ENCODE assay signal across 20 cellular contexts in the genomic region with DNA sequence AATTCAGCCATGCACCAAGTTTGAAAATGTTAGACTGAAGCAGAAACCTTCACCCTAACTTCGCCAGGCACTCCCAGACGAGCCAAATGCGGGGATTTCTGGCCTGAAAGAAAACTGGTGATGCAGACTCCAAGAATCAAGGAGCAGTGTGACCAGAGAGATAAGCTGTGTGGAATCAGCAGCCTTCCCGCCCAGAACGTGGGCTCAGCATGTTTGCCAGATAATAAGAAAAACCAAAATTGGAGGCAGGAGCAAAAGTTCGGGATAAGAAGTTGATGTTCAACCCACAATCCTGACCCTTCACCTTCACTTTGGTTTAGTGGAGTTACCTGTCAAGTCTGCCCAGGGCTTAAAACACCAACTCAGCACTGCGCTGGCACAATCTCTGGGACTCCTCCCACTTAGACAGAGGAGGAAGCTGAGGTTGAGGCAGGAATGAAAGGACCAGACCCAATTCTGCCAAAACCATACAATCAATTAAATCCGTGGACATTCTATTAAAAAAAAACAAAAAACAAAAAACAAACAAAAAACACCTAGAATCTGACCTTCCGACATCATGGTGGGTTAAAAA. TPM values are rescaled to one million over a fixed set of nuclear protein-coding genes. Genes with fewer than 3 reads are reported as not detected.
DNase-seq lines count a peak whose midpoint lies in the region; TF ChIP-seq lines count a peak whose summit lies in the region.
"Had no signal": no experiment of that assay in that cellular context is flagged by ENCODE, and none has a peak within 500 bp of the region (broad histone marks: within the 10 kb centered on the region; RNA-seq: fewer than 3 reads in every experiment).

No MANE protein-coding gene starts in this region.

- no peak overlapping the region for H3K18ac ChIP-seq in neuronal stem cell (ENCODE audit: low read length)

- no peaks in the 10 kb centered on the region for H3K79me1 ChIP-seq in neuronal stem cell (ENCODE audit: low read depth, low read length)

- no peaks in the 10 kb centered on the region; the same call in 1 of the 2 replicates for H3K27me3 ChIP-seq in BLaER1
- no peaks in the 10 kb centered on the region for H3K27me3 ChIP-seq in Karpas-422 (ENCODE audit: low read length)
- H3K27me3 ChIP-seq in neuronal stem cell (ENCODE audit: control insufficient read depth in 3 of 3, insufficient read depth in 3 of 3, low read depth in 1 of 3, low read length in 3 of 3): peaks cover 0 to 9% (median 0%) of the 10 kb centered on the region in 3 experiments
- H3K27me3 ChIP-seq: SJSA1, uterus had no signal

- H3K36me3 ChIP-seq in BLaER1 (no peaks in the 10 kb centered on the region), Karpas-422 (ENCODE audit: insufficient read depth, low read length) (no peaks in the 10 kb centered on the region), neuronal stem cell (replicated peaks in 1 of 2; ENCODE audit: control insufficient read depth in 2 of 2, insufficient read depth in 2 of 2, low read length in 2 of 2) (peaks cover 0 to 59% of the 10 kb centered on the region in 2 donors)
- H3K36me3 ChIP-seq: SJSA1, uterus had no signal

- H3K14ac ChIP-seq in neuronal stem cell (ENCODE audit: low read length): peak overlapping the region; percentile 47

- H3K4me3 ChIP-seq in BLaER1: no peak overlapping the region
- peak overlapping the region; percentile 96 for H3K4me3 ChIP-seq in Karpas-422 (ENCODE audit: low read length)
- no peak overlapping the region for H3K4me3 ChIP-seq in neuronal stem cell (ENCODE audit: low read length in 2 of 2)
- H3K4me3 ChIP-seq: SJSA1, uterus had no signal

- H3K27ac ChIP-seq in BLaER1: no peak overlapping the region
- peak overlapping the region; percentile 76 for H3K27ac ChIP-seq in Karpas-422 (ENCODE audit: low read length)
- H3K27ac ChIP-seq in neuronal stem cell (replicated peaks; ENCODE audit: low read length): no peak overlapping the region
- H3K27ac ChIP-seq: foreskin keratinocyte, KMS-11, SJSA1 had no signal

- no peak overlapping the region for H2BK12ac ChIP-seq in neuronal stem cell (ENCODE audit: low read length)

- H2BK5ac ChIP-seq in neuronal stem cell (ENCODE audit: low read length): no peak overlapping the region

- no peak overlapping the region for H2AK5ac ChIP-seq in neuronal stem cell (ENCODE audit: low read depth, low read length)

- H4K20me1 ChIP-seq in BLaER1: no peaks in the 10 kb centered on the region
- no peaks in the 10 kb centered on the region for H4K20me1 ChIP-seq in Karpas-422 (ENCODE audit: insufficient read depth, low read depth, low read length)

- no peaks in the 10 kb centered on the region for H3K9me2 ChIP-seq in Karpas-422 (replicated peaks; ENCODE audit: insufficient read depth, low read length)

- DNase-seq in Karpas-422 (peak; percentile 61), erythroblast (lab: John Stamatoyannopoulos, UW) (peak; percentile 56), neuronal stem cell (ENCODE audit: low spot score) (no peak), LoVo (ENCODE audit: low spot score) (no peak), Kasumi-1 (lab: John Stamatoyannopoulos, UW) (no peak), Ammon's horn (ENCODE audit: low spot score) (no peak), NCI-H82 (lab: John Stamatoyannopoulos, UW) (no peak)
- DNase-seq: activated CD4-positive, alpha-beta T cell treated with anti-CD3 and anti-CD28 coated beads, Interleukin-2, amount 50 U/mL, for 4 hours; amniotic stem cell; cerebellar nuclear complex; foreskin keratinocyte; GF-D8; mammary epithelial cell; NCI-H1436; NCI-H2227 treated with DMSO at 0.1 percent for 48 hours; occipital lobe; uterus had no signal

- no peak overlapping the region for H3K4ac ChIP-seq in neuronal stem cell (ENCODE audit: low read length)

- H3K23ac ChIP-seq in neuronal stem cell (ENCODE audit: low read depth, low read length, poor library complexity): no peak overlapping the region

- peaks cover 63% of the 10 kb centered on the region for H3K4me1 ChIP-seq in BLaER1
- H3K4me1 ChIP-seq in Karpas-422 (ENCODE audit: low read length): peaks cover 55% of the 10 kb centered on the region
- H3K4me1 ChIP-seq in neuronal stem cell (ENCODE audit: control insufficient read depth in 2 of 2, insufficient read depth in 1 of 2, low read depth in 1 of 2, low read length in 2 of 2): peaks cover 19 to 27% of the 10 kb centered on the region in 2 donors
- H3K4me1 ChIP-seq: foreskin keratinocyte, uterus had no signal

- H2AFZ ChIP-seq in Karpas-422 (ENCODE audit: low read length) (no peak overlapping the region), neuronal stem cell (ENCODE audit: low read length) (no peak overlapping the region)

- no peak overlapping the region for H3K9ac ChIP-seq in BLaER1
- peak overlapping the region; percentile 83 for H3K9ac ChIP-seq in Karpas-422 (ENCODE audit: low read length)
- H3K9ac ChIP-seq in neuronal stem cell (ENCODE audit: low read depth, low read length, poor library complexity): no peak overlapping the region
- H3K9ac ChIP-seq: KMS-11 had no signal

- H4K8ac ChIP-seq in neuronal stem cell (ENCODE audit: low read depth, low read length): no peak overlapping the region

- H3K4me2 ChIP-seq in BLaER1 (peak overlapping the region; percentile 100), Karpas-422 (ENCODE audit: low read depth, low read length, poor library complexity, severe bottlenecking) (peak overlapping the region; percentile 76), neuronal stem cell (ENCODE audit: insufficient read depth, low read length, poor library complexity, severe bottlenecking) (no peak overlapping the region)
- H3K4me2 ChIP-seq: KMS-11 had no signal

- H2BK15ac ChIP-seq in neuronal stem cell (ENCODE audit: low read length): no peak overlapping the region

- no peaks in the 10 kb centered on the region for H3K79me2 ChIP-seq in Karpas-422 (ENCODE audit: low read length)

- no peak overlapping the region for H4K91ac ChIP-seq in neuronal stem cell (ENCODE audit: low read depth, low read length, poor library complexity)

- 100% methylated on average over 1 of the region's 9 CpGs; no CpG with 5 or more reads in 1 of the 2 donors for WGBS in neuronal stem cell (ENCODE audit: extremely low coverage in 2 of 2, insufficient read length in 2 of 2, insufficient replicate concordance in 1 of 2), 2 donors

- H3K9me3 ChIP-seq in BLaER1: no peaks in the 10 kb centered on the region
- no peaks in the 10 kb centered on the region for H3K9me3 ChIP-seq in Karpas-422 (ENCODE audit: low read length)
- no peaks in the 10 kb centered on the region for H3K9me3 ChIP-seq in neuronal stem cell (replicated peaks in 1 of 2; ENCODE audit: control insufficient read depth in 2 of 2, insufficient read depth in 1 of 2, low read depth in 1 of 2, low read length in 2 of 2)
- H3K9me3 ChIP-seq: SJSA1, uterus had no signal

- TF ChIP-seq POLR2A in erythroblast (IDR thresholded peaks at IDR 0.05; ENCODE audit: low read length): no peak

- H2BK120ac ChIP-seq in neuronal stem cell (ENCODE audit: low read depth, low read length): no peak overlapping the region

RNA-seq across cellular contexts. Expression of gene SLC43A2, which starts 3.0 kb away (rescaled TPM):
- total RNA-seq in Karpas-422 (2014; rRNA removed; shearing (Covaris generic); ENCODE audit: low replicate concordance): 10.0 and 10.8 TPM in 2 replicates
- polyA plus RNA-seq in neuronal stem cell (2013, experiment 1 of 2): 11.3 TPM
- polyA plus RNA-seq in neuronal stem cell (2013, experiment 2 of 2): 11.0 TPM

RNA-seq across cellular contexts. Expression of gene SCARF1, which starts 19.9 kb away (rescaled TPM):
- 0.18 TPM in 1 of 2 replicates, not detected in the other for total RNA-seq in Karpas-422 (2014; rRNA removed; shearing (Covaris generic); ENCODE audit: low replicate concordance)
- polyA plus RNA-seq in neuronal stem cell (2013, experiment 1 of 2): 0.67 TPM
- polyA plus RNA-seq in neuronal stem cell (2013, experiment 2 of 2): 0.69 TPM
- total RNA-seq: foreskin keratinocyte had no signal

RNA-seq across cellular contexts. Expression of gene RILP, which starts 24.1 kb away (rescaled TPM):
- 1.7 TPM in 1 of 2 replicates, not detected in the other for total RNA-seq in Karpas-422 (2014; rRNA removed; shearing (Covaris generic); ENCODE audit: low replicate concordance)
- polyA plus RNA-seq in neuronal stem cell (2013, experiment 1 of 2): 4.3 TPM
- polyA plus RNA-seq in neuronal stem cell (2013, experiment 2 of 2): 4.0 TPM

RNA-seq across cellular contexts. Expression of gene PRPF8, which starts 59.1 kb away (rescaled TPM):
- 105 and 130 TPM in 2 replicates for total RNA-seq in Karpas-422 (2014; rRNA removed; shearing (Covaris generic); ENCODE audit: low replicate concordance)
- 95.4 TPM for polyA plus RNA-seq in neuronal stem cell (2013, experiment 1 of 2)
- 97.1 TPM for polyA plus RNA-seq in neuronal stem cell (2013, experiment 2 of 2)

Comparison
In these comparisons a context has a peak if more than half of its experiments do, and no peak if none do; other contexts are left out.
1. DNase-seq: peak in Karpas-422 (single experiment) and erythroblast (2 of 2); none in neuronal stem cell (single experiment), LoVo (single experiment), Kasumi-1 (0 of 2), Ammon's horn (single experiment) and NCI-H82 (single experiment).